In genomic region chrX:36856849-36857248, GRCh38 we compare ENCODE assay signal across 19 cellular contexts.
DNase-seq lines count a peak whose midpoint lies in the region; ATAC-seq and TF ChIP-seq lines count a peak whose summit lies in the region.
"Had no signal": no experiment of that assay in that cellular context is flagged by ENCODE, and none has a peak within 500 bp of the region (broad histone marks: within the 10 kb centered on the region; RNA-seq: fewer than 3 reads in every experiment).

No MANE protein-coding gene starts in this region.

- WGBS in mammary epithelial cell (ENCODE audit: low coverage, missing lambda C conversion rate), result 77% methylated on average over 3 of the region's 3 CpGs

- H3K9me3 ChIP-seq in MM.1S (replicated peaks; ENCODE audit: insufficient read depth, low read length), result no peaks in the 10 kb centered on the region
- H3K9me3 ChIP-seq in mammary epithelial cell (replicated peaks; ENCODE audit: insufficient read depth, low read length), result no peaks in the 10 kb centered on the region
- no peaks in the 10 kb centered on the region for H3K9me3 ChIP-seq in naive thymus-derived CD4-positive, alpha-beta T cell (ENCODE audit: control insufficient read depth in 2 of 3, low read length in 3 of 3)
- H3K9me3 ChIP-seq: Peyer's patch, sigmoid colon, transverse colon had no signal

- no peak for ATAC-seq in GM23338
- no peak for ATAC-seq in activated naive CD8-positive, alpha-beta T cell treated with anti-CD3 and anti-CD28 coated beads, Interleukin-2, amount 50 U/mL, for 24 hours
- ATAC-seq in naive thymus-derived CD4-positive, alpha-beta T cell, result no peak
- ATAC-seq: left ventricle myocardium superior; natural killer cell treated with Interleukin-12 subunit alpha and Interleukin-12 subunit beta and Interleukin-15 and Interleukin-18, amount 100 ng/mL, for 72 hours had no signal

- H3K4me3 ChIP-seq in GM23338 (no peak overlapping the region), MM.1S (ENCODE audit: low read length) (no peak overlapping the region), mammary epithelial cell (replicated peaks in 1 of 3; ENCODE audit: insufficient read depth in 1 of 3, low read depth in 2 of 3, low read length in 3 of 3) (no peak overlapping the region)
- H3K4me3 ChIP-seq in naive thymus-derived CD4-positive, alpha-beta T cell (ENCODE audit: low read length), result no peak overlapping the region
- H3K4me3 ChIP-seq: Peyer's patch, sigmoid colon, transverse colon had no signal

- H3K36me3 Mint-ChIP-seq in GM23338 (ENCODE audit: low read depth), result no peaks in the 10 kb centered on the region
- H3K36me3 Mint-ChIP-seq in activated naive CD8-positive, alpha-beta T cell treated with anti-CD3 and anti-CD28 coated beads, Interleukin-2, amount 50 U/mL, for 24 hours (ENCODE audit: low read depth), result no peaks in the 10 kb centered on the region
- no peaks in the 10 kb centered on the region for H3K36me3 Mint-ChIP-seq in naive thymus-derived CD4-positive, alpha-beta T cell
- H3K36me3 Mint-ChIP-seq: activated naive CD8-positive, alpha-beta T cell treated with anti-CD3 and anti-CD28 coated beads for 36 hours; CD4-positive, alpha-beta memory T cell; natural killer cell treated with Interleukin-12 subunit alpha and Interleukin-12 subunit beta and Interleukin-15 and Interleukin-18, amount 100 ng/mL, for 72 hours had no signal

- no peaks in the 10 kb centered on the region for H3K9me3 Mint-ChIP-seq in GM23338
- H3K9me3 Mint-ChIP-seq in activated naive CD8-positive, alpha-beta T cell treated with anti-CD3 and anti-CD28 coated beads, Interleukin-2, amount 50 U/mL, for 24 hours, result no peaks in the 10 kb centered on the region
- peaks cover 0 to 2% (median 0%) of the 10 kb centered on the region in 11 donors for H3K9me3 Mint-ChIP-seq in naive thymus-derived CD4-positive, alpha-beta T cell
- H3K9me3 Mint-ChIP-seq: activated naive CD8-positive, alpha-beta T cell treated with anti-CD3 and anti-CD28 coated beads for 36 hours had no signal

- H2AFZ ChIP-seq in GM23338 (no peak overlapping the region), MM.1S (ENCODE audit: low read length) (no peak overlapping the region), mammary epithelial cell (ENCODE audit: low read depth, low read length) (no peak overlapping the region)

- no peak overlapping the region for H3K4me3 Mint-ChIP-seq in GM23338
- H3K4me3 Mint-ChIP-seq in activated naive CD8-positive, alpha-beta T cell treated with anti-CD3 and anti-CD28 coated beads, Interleukin-2, amount 50 U/mL, for 24 hours, result no peak overlapping the region
- no peak overlapping the region for H3K4me3 Mint-ChIP-seq in naive thymus-derived CD4-positive, alpha-beta T cell
- H3K4me3 Mint-ChIP-seq: activated naive CD8-positive, alpha-beta T cell treated with anti-CD3 and anti-CD28 coated beads for 36 hours; CD4-positive, alpha-beta memory T cell; natural killer cell treated with Interleukin-12 subunit alpha and Interleukin-12 subunit beta and Interleukin-15 and Interleukin-18, amount 100 ng/mL, for 72 hours had no signal

- H3K27ac Mint-ChIP-seq in GM23338, result no peak overlapping the region
- H3K27ac Mint-ChIP-seq in activated naive CD8-positive, alpha-beta T cell treated with anti-CD3 and anti-CD28 coated beads, Interleukin-2, amount 50 U/mL, for 24 hours, result no peak overlapping the region
- no peak overlapping the region for H3K27ac Mint-ChIP-seq in naive thymus-derived CD4-positive, alpha-beta T cell
- H3K27ac Mint-ChIP-seq: activated naive CD8-positive, alpha-beta T cell treated with anti-CD3 and anti-CD28 coated beads for 36 hours; CD4-positive, alpha-beta memory T cell; natural killer cell treated with Interleukin-12 subunit alpha and Interleukin-12 subunit beta and Interleukin-15 and Interleukin-18, amount 100 ng/mL, for 72 hours had no signal

- in situ Hi-C loops in mammary epithelial cell (cut with MboI; ENCODE audit: low sequenced_read_pairs in 2 of 2), result no loop called here

- H3K36me3 ChIP-seq in GM23338 (ENCODE audit: insufficient read depth), result no peaks in the 10 kb centered on the region
- no peaks in the 10 kb centered on the region for H3K36me3 ChIP-seq in MM.1S (replicated peaks; ENCODE audit: insufficient read depth, low read length)
- H3K36me3 ChIP-seq in mammary epithelial cell (ENCODE audit: insufficient read depth, low read length), result no peaks in the 10 kb centered on the region
- no peaks in the 10 kb centered on the region for H3K36me3 ChIP-seq in naive thymus-derived CD4-positive, alpha-beta T cell (ENCODE audit: control insufficient read depth in 2 of 3, insufficient read depth in 3 of 3, low read length in 3 of 3)
- H3K36me3 ChIP-seq: Peyer's patch, sigmoid colon, transverse colon had no signal

- H3K4me2 ChIP-seq in GM23338 (no peak overlapping the region), MM.1S (ENCODE audit: low read depth, low read length) (no peak overlapping the region), mammary epithelial cell (ENCODE audit: insufficient read depth, low read depth, low read length) (no peak overlapping the region)

- no peak overlapping the region for H3K9ac ChIP-seq in MM.1S (ENCODE audit: low read length)
- no peak overlapping the region for H3K9ac ChIP-seq in mammary epithelial cell (ENCODE audit: insufficient read depth, low read length)

- POLR2A ChIA-PET in naive thymus-derived CD4-positive, alpha-beta T cell (lab: Charles Lee), result no interaction called here

- H3K27me3 Mint-ChIP-seq in GM23338 (ENCODE audit: insufficient read depth, low read depth, poor library complexity), result peaks cover 3% of the 10 kb centered on the region
- H3K27me3 Mint-ChIP-seq in activated naive CD8-positive, alpha-beta T cell treated with anti-CD3 and anti-CD28 coated beads, Interleukin-2, amount 50 U/mL, for 24 hours, result no peaks in the 10 kb centered on the region
- peaks cover 0 to 4% (median 0%) of the 10 kb centered on the region in 5 donors for H3K27me3 Mint-ChIP-seq in naive thymus-derived CD4-positive, alpha-beta T cell
- H3K27me3 Mint-ChIP-seq: activated naive CD8-positive, alpha-beta T cell treated with anti-CD3 and anti-CD28 coated beads for 36 hours; CD4-positive, alpha-beta memory T cell had no signal

- H3F3A ChIP-seq in GM23338 (replicated peaks; ENCODE audit: low read depth), result no peaks in the 10 kb centered on the region
- no peaks in the 10 kb centered on the region for H3F3A ChIP-seq in MM.1S (ENCODE audit: insufficient read depth, low read length)

- TF ChIP-seq CTCF in GM23338 (conservative IDR thresholded peaks at IDR 0.05; ENCODE audit: low read depth in 2 of 2) (peak in 1 of 2 experiments; percentile 21; a peak in 2 of 4 replicates), MM.1S (IDR thresholded peaks at IDR 0.05; ENCODE audit: low read length) (0 out of 2 replicates have a peak, but pooled peaks have one; percentile 5), mammary epithelial cell (conservative IDR thresholded peaks at IDR 0.05 in 1 of 2, IDR thresholded peaks at IDR 0.05 in 1 of 2; ENCODE audit: extremely low read depth in 1 of 2, insufficient read depth in 1 of 2, low read depth in 1 of 2, low read length in 2 of 2) (peak; percentile 20 to 28)

- H3K9me2 ChIP-seq in GM23338 (ENCODE audit: insufficient read depth) (no peaks in the 10 kb centered on the region), MM.1S (replicated peaks; ENCODE audit: insufficient read depth, low read length) (no peaks in the 10 kb centered on the region)

- H3K27ac ChIP-seq in GM23338 (ENCODE audit: low read depth) (no peak overlapping the region), MM.1S (ENCODE audit: low read length) (no peak overlapping the region), mammary epithelial cell (ENCODE audit: insufficient read depth, low read depth, low read length) (no peak overlapping the region), substantia nigra (ENCODE audit: low read depth, low read length, poor library complexity, severe bottlenecking) (no peak overlapping the region)
- H3K27ac ChIP-seq in naive thymus-derived CD4-positive, alpha-beta T cell (ENCODE audit: low read depth, low read length), result no peak overlapping the region
- H3K27ac ChIP-seq: Peyer's patch, sigmoid colon, transverse colon had no signal

- CTCF ChIA-PET in mammary epithelial cell (lab: Charles Lee; ENCODE audit: low non-redundant PET), result no interaction called here
- CTCF ChIA-PET in naive thymus-derived CD4-positive, alpha-beta T cell (lab: Charles Lee), result no interaction called here

- dilution Hi-C loops in mammary epithelial cell (cut with HindIII; ENCODE audit: low sequenced_read_pairs), result no loop called here

- H3K27me3 ChIP-seq in GM23338 (ENCODE audit: insufficient read depth), result no peaks in the 10 kb centered on the region
- no peaks in the 10 kb centered on the region for H3K27me3 ChIP-seq in MM.1S (replicated peaks; ENCODE audit: insufficient read depth, low read length)
- H3K27me3 ChIP-seq in mammary epithelial cell (ENCODE audit: insufficient read depth, low read length), result no peaks in the 10 kb centered on the region
- H3K27me3 ChIP-seq in naive thymus-derived CD4-positive, alpha-beta T cell (ENCODE audit: control insufficient read depth in 2 of 2, insufficient read depth in 2 of 2, low read length in 2 of 2), result no peaks in the 10 kb centered on the region
- H3K27me3 ChIP-seq: Peyer's patch, sigmoid colon, transverse colon had no signal

- DNase-seq in GM23338 (ENCODE audit: low spot score) (peak; percentile 4), MM.1S (no peak), mammary epithelial cell (no peak), myocyte (ENCODE audit: low read depth) (peak; percentile 2), substantia nigra (lab: John Stamatoyannopoulos, UW) (no peak)
- DNase-seq in activated naive CD8-positive, alpha-beta T cell treated with anti-CD3 and anti-CD28 coated beads, Interleukin-2, amount 50 U/mL, for 24 hours, result no peak
- DNase-seq in naive thymus-derived CD4-positive, alpha-beta T cell, result no peak
- DNase-seq: activated CD4-positive, alpha-beta T cell treated with anti-CD3 and anti-CD28 coated beads for 48 hours; activated naive CD8-positive, alpha-beta T cell treated with anti-CD3 and anti-CD28 coated beads for 36 hours; activated T-cell treated with anti-CD3 and anti-CD28 coated beads for 4 hours; CD4-positive, alpha-beta memory T cell; hypothalamus; left ventricle myocardium superior; MV-4-11; Peyer's patch; sigmoid colon; stimulated activated CD4-positive, alpha-beta T cell treated with anti-CD3 and anti-CD28 coated beads, Interleukin-4, amount 100 ng/mL, for 24 hours; transverse colon had no signal

- BruUV-seq in mammary epithelial cell (replicated peaks; lab: Mats Ljungman, UMichigan), result no TSS peak

- H3K4me1 Mint-ChIP-seq in GM23338, result no peaks in the 10 kb centered on the region
- no peaks in the 10 kb centered on the region for H3K4me1 Mint-ChIP-seq in activated naive CD8-positive, alpha-beta T cell treated with anti-CD3 and anti-CD28 coated beads, Interleukin-2, amount 50 U/mL, for 24 hours
- no peaks in the 10 kb centered on the region for H3K4me1 Mint-ChIP-seq in naive thymus-derived CD4-positive, alpha-beta T cell
- H3K4me1 Mint-ChIP-seq: activated naive CD8-positive, alpha-beta T cell treated with anti-CD3 and anti-CD28 coated beads for 36 hours; CD4-positive, alpha-beta memory T cell had no signal

- intact Hi-C loops in mammary epithelial cell (cut with micrococcal nuclease), result no loop called here
- intact Hi-C loops in naive thymus-derived CD4-positive, alpha-beta T cell (cut with micrococcal nuclease), result no loop called here

- H4K20me1 ChIP-seq in GM23338 (replicated peaks; ENCODE audit: insufficient read depth) (no peaks in the 10 kb centered on the region), MM.1S (ENCODE audit: insufficient read depth, low read length) (no peaks in the 10 kb centered on the region), mammary epithelial cell (ENCODE audit: insufficient read depth, low read length) (no peaks in the 10 kb centered on the region)

- H3K4me1 ChIP-seq in GM23338 (ENCODE audit: insufficient read depth), result no peaks in the 10 kb centered on the region
- H3K4me1 ChIP-seq in MM.1S (ENCODE audit: low read length), result no peaks in the 10 kb centered on the region
- no peaks in the 10 kb centered on the region for H3K4me1 ChIP-seq in mammary epithelial cell (ENCODE audit: insufficient read depth, low read length)
- H3K4me1 ChIP-seq in naive thymus-derived CD4-positive, alpha-beta T cell (ENCODE audit: control insufficient read depth in 2 of 2, insufficient read depth in 2 of 2, low read length in 2 of 2), result no peaks in the 10 kb centered on the region
- H3K4me1 ChIP-seq: Peyer's patch, sigmoid colon, transverse colon had no signal

- H3K79me2 ChIP-seq in GM23338 (replicated peaks; ENCODE audit: insufficient read depth), result no peaks in the 10 kb centered on the region
- no peaks in the 10 kb centered on the region for H3K79me2 ChIP-seq in MM.1S (ENCODE audit: low read length)
- H3K79me2 ChIP-seq in mammary epithelial cell (ENCODE audit: insufficient read depth, low read length), result no peaks in the 10 kb centered on the region

Comparison
In these comparisons a context has a peak if more than half of its experiments do, and no peak if none do; other contexts are left out.
1. DNase-seq: peak in GM23338 (single experiment) and myocyte (single experiment); none in MM.1S (single experiment), mammary epithelial cell (single experiment), activated naive CD8-positive, alpha-beta T cell treated with anti-CD3 and anti-CD28 coated beads, Interleukin-2, amount 50 U/mL, for 24 hours (single experiment), naive thymus-derived CD4-positive, alpha-beta T cell (0 of 9) and substantia nigra (0 of 49).